ENCODE assay signal across 1 cellular context in genomic region chr14:54435500-54435981, GRCh38.
TF ChIP-seq lines count a peak whose summit lies in the region.

No MANE protein-coding gene starts in this region.

TF ChIP-seq in K562, 482 proteins besides CTCF, POLR2A, EP300 and RAD21 (continued from another document):
- TF ChIP-seq FOS (IDR thresholded peaks at IDR 0.05; ENCODE audit: extremely low read depth, insufficient read length) (peak; percentile 67), RHOXF2B (CRISPR knock-in tag; conservative IDR thresholded peaks at IDR 0.05) (no peak), MECOM (CRISPR knock-in tag; IDR thresholded peaks at IDR 0.05) (no peak), SRSF1 (IDR thresholded peaks at IDR 0.05; ENCODE audit: low read depth, low read length) (no peak), JUN (IDR thresholded peaks at IDR 0.05; ENCODE audit: borderline replicate concordance, low read depth, low read length) (peak; percentile 85), JUN (CRISPR knock-in tag; IDR thresholded peaks at IDR 0.05; ENCODE audit: borderline replicate concordance) (no peak), FOXK1 (CRISPR knock-in tag; IDR thresholded peaks at IDR 0.05; ENCODE audit: borderline replicate concordance) (no peak), MIER1 (IDR thresholded peaks at IDR 0.05; ENCODE audit: low read depth) (no peak), SIN3A (IDR thresholded peaks at IDR 0.05; ENCODE audit: borderline replicate concordance in 2 of 2, control insufficient read depth in 1 of 2, low read depth in 2 of 2, low read length in 2 of 2) (no peak), FOXA3 (CRISPR knock-in tag; conservative IDR thresholded peaks at IDR 0.05 in 1 of 2, IDR thresholded peaks at IDR 0.05 in 1 of 2) (peak in 1 of 2 experiments; percentile 84; a peak in 2 of 4 replicates), ZNF785 (CRISPR knock-in tag; IDR thresholded peaks at IDR 0.05) (no peak), TBL1XR1 (IDR thresholded peaks at IDR 0.05; ENCODE audit: low read length in 2 of 2) (no peak), NCOR1 (IDR thresholded peaks at IDR 0.05) (peak; percentile 57), ADNP (tag; IDR thresholded peaks at IDR 0.05) (peak; percentile 60; the same call in 1 of the 2 replicates), MTA3 (IDR thresholded peaks at IDR 0.05; ENCODE audit: borderline replicate concordance) (0 out of 2 replicates have a peak, but pooled peaks have one; percentile 60), GATA2 (CRISPR knock-in tag; IDR thresholded peaks at IDR 0.05) (0 out of 2 replicates have a peak, but pooled peaks have one; percentile 29), TEAD1 (CRISPR knock-in tag; IDR thresholded peaks at IDR 0.05) (peak in 1 of 2 experiments; percentile 5; a peak in 1 of 4 replicates), EP400 (IDR thresholded peaks at IDR 0.05) (0 out of 2 replicates have a peak, but pooled peaks have one; percentile 27), FOXM1 (IDR thresholded peaks at IDR 0.05; ENCODE audit: low read depth) (peak; percentile 39; the same call in 1 of the 2 replicates), FOXM1 (CRISPR knock-in tag; IDR thresholded peaks at IDR 0.05; ENCODE audit: low read depth) (no peak), RNF2 (IDR thresholded peaks at IDR 0.05) (no peak), TCF3 (CRISPR knock-in tag; IDR thresholded peaks at IDR 0.05) (peak; percentile 51), CBFA2T3 (IDR thresholded peaks at IDR 0.05) (peak; percentile 79), ZNF224 (CRISPR knock-in tag; IDR thresholded peaks at IDR 0.05) (no peak), SMARCC2 (IDR thresholded peaks at IDR 0.05; ENCODE audit: low read depth) (peak; percentile 93)
- TF ChIP-seq, protein P1, sequence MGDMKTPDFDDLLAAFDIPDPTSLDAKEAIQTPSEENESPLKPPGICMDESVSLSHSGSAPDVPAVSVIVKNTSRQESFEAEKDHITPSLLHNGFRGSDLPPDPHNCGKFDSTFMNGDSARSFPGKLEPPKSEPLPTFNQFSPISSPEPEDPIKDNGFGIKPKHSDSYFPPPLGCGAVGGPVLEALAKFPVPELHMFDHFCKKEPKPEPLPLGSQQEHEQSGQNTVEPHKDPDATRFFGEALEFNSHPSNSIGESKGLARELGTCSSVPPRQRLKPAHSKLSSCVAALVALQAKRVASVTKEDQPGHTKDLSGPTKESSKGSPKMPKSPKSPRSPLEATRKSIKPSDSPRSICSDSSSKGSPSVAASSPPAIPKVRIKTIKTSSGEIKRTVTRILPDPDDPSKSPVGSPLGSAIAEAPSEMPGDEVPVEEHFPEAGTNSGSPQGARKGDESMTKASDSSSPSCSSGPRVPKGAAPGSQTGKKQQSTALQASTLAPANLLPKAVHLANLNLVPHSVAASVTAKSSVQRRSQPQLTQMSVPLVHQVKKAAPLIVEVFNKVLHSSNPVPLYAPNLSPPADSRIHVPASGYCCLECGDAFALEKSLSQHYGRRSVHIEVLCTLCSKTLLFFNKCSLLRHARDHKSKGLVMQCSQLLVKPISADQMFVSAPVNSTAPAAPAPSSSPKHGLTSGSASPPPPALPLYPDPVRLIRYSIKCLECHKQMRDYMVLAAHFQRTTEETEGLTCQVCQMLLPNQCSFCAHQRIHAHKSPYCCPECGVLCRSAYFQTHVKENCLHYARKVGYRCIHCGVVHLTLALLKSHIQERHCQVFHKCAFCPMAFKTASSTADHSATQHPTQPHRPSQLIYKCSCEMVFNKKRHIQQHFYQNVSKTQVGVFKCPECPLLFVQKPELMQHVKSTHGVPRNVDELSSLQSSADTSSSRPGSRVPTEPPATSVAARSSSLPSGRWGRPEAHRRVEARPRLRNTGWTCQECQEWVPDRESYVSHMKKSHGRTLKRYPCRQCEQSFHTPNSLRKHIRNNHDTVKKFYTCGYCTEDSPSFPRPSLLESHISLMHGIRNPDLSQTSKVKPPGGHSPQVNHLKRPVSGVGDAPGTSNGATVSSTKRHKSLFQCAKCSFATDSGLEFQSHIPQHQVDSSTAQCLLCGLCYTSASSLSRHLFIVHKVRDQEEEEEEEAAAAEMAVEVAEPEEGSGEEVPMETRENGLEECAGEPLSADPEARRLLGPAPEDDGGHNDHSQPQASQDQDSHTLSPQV (IDR thresholded peaks at IDR 0.05): 0 out of 2 replicates have a peak, but pooled peaks have one; percentile 24
- TF ChIP-seq, protein P2, sequence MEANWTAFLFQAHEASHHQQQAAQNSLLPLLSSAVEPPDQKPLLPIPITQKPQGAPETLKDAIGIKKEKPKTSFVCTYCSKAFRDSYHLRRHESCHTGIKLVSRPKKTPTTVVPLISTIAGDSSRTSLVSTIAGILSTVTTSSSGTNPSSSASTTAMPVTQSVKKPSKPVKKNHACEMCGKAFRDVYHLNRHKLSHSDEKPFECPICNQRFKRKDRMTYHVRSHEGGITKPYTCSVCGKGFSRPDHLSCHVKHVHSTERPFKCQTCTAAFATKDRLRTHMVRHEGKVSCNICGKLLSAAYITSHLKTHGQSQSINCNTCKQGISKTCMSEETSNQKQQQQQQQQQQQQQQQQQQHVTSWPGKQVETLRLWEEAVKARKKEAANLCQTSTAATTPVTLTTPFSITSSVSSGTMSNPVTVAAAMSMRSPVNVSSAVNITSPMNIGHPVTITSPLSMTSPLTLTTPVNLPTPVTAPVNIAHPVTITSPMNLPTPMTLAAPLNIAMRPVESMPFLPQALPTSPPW (CRISPR knock-in tag; IDR thresholded peaks at IDR 0.05): peak; percentile 26; the same call in 1 of the 2 replicates
